Comparison of ENCODE assay signal across 1 cellular context in the genomic region with DNA sequence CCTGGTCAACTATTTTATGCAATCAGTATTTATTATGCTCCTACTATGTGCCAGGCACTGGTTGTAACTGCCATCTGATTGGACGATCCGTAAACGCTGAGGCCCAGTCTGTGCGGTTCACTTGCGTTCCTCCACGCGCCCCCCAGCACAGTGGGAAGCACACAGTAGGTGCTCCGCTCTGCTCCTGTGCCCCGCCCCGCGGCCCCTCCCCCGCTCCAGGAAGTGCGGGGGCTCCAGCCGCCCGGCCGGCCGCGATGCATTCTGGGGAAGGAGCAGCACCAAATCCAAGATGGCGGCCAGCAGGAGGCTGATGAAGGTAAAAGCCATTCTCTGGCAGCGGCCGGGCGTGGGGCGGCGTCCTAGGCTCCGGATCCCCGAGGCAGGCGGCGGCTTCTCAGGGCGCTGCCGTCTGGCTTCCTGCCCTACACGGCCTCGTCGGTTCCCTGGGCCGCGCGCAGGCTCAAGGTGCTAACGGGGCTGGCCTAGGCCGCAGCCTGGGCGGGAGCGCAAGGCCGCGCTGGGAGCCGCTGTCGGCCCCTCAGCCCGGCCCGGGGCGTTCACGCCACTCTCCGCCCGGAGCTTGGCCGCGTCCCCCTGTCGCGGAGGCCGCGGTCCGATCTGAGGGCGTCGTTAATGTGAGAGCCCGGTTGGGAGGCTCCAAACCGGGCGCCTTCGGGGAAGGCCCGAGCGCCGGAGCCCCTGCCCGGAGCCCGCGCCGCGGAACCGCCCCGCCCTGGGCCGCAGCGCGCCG.
A peak's percentile ranks its signal among the peaks of the same experiment; 100 is the strongest.
TF ChIP-seq lines count a peak whose summit lies in the region.

A gene (plus strand): TSS at position 259 of the 751 bp plus-strand sequence. CDS start 31 bp downstream, at position 290.

TF ChIP-seq in HepG2, 621 proteins besides CTCF, POLR2A, EP300 and RAD21 (continued from another document and continues in another):
- TF ChIP-seq, protein P1, sequence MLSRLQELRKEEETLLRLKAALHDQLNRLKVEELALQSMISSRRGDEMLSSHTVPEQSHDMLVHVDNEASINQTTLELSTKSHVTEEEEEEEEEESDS (CRISPR knock-in tag; IDR thresholded peaks at IDR 0.05; ENCODE audit: borderline replicate concordance), result 0 out of 2 replicates have a peak, but pooled peaks have one; percentile 34
- no peak for TF ChIP-seq CAMTA2 (CRISPR knock-in tag; IDR thresholded peaks at IDR 0.05; ENCODE audit: borderline replicate concordance)
- TF ChIP-seq LCORL (IDR thresholded peaks at IDR 0.05), result peak; percentile 90
- no peak for TF ChIP-seq LCORL (CRISPR knock-in tag; IDR thresholded peaks at IDR 0.05)
- TF ChIP-seq ZNF652 (CRISPR knock-in tag; IDR thresholded peaks at IDR 0.05; ENCODE audit: borderline replicate concordance, low read depth), result 0 out of 2 replicates have a peak, but pooled peaks have one; percentile 18
- 0 out of 2 replicates have a peak, but pooled peaks have one; percentile 55 for TF ChIP-seq TSC22D2 (CRISPR knock-in tag; IDR thresholded peaks at IDR 0.05; ENCODE audit: borderline replicate concordance)
- TF ChIP-seq SAP130 (CRISPR knock-in tag; IDR thresholded peaks at IDR 0.05; ENCODE audit: low read depth), result peak; percentile 80
- peak; percentile 81; the same call in 1 of the 2 replicates for TF ChIP-seq ZNF75D (CRISPR knock-in tag; IDR thresholded peaks at IDR 0.05; ENCODE audit: borderline replicate concordance)
- no peak for TF ChIP-seq SIX1 (CRISPR knock-in tag; IDR thresholded peaks at IDR 0.05; ENCODE audit: borderline replicate concordance)
- TF ChIP-seq, protein P2, sequence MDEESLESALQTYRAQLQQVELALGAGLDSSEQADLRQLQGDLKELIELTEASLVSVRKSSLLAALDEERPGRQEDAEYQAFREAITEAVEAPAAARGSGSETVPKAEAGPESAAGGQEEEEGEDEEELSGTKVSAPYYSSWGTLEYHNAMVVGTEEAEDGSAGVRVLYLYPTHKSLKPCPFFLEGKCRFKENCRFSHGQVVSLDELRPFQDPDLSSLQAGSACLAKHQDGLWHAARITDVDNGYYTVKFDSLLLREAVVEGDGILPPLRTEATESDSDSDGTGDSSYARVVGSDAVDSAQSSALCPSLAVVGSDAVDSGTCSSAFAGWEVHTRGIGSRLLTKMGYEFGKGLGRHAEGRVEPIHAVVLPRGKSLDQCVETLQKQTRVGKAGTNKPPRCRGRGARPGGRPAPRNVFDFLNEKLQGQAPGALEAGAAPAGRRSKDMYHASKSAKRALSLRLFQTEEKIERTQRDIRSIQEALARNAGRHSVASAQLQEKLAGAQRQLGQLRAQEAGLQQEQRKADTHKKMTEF (CRISPR knock-in tag; IDR thresholded peaks at IDR 0.05), result peak; percentile 87
- TF ChIP-seq TBL1XR1 (IDR thresholded peaks at IDR 0.05; ENCODE audit: borderline replicate concordance, low read length, partially characterized antibody), result no peak
- TF ChIP-seq, protein P3, sequence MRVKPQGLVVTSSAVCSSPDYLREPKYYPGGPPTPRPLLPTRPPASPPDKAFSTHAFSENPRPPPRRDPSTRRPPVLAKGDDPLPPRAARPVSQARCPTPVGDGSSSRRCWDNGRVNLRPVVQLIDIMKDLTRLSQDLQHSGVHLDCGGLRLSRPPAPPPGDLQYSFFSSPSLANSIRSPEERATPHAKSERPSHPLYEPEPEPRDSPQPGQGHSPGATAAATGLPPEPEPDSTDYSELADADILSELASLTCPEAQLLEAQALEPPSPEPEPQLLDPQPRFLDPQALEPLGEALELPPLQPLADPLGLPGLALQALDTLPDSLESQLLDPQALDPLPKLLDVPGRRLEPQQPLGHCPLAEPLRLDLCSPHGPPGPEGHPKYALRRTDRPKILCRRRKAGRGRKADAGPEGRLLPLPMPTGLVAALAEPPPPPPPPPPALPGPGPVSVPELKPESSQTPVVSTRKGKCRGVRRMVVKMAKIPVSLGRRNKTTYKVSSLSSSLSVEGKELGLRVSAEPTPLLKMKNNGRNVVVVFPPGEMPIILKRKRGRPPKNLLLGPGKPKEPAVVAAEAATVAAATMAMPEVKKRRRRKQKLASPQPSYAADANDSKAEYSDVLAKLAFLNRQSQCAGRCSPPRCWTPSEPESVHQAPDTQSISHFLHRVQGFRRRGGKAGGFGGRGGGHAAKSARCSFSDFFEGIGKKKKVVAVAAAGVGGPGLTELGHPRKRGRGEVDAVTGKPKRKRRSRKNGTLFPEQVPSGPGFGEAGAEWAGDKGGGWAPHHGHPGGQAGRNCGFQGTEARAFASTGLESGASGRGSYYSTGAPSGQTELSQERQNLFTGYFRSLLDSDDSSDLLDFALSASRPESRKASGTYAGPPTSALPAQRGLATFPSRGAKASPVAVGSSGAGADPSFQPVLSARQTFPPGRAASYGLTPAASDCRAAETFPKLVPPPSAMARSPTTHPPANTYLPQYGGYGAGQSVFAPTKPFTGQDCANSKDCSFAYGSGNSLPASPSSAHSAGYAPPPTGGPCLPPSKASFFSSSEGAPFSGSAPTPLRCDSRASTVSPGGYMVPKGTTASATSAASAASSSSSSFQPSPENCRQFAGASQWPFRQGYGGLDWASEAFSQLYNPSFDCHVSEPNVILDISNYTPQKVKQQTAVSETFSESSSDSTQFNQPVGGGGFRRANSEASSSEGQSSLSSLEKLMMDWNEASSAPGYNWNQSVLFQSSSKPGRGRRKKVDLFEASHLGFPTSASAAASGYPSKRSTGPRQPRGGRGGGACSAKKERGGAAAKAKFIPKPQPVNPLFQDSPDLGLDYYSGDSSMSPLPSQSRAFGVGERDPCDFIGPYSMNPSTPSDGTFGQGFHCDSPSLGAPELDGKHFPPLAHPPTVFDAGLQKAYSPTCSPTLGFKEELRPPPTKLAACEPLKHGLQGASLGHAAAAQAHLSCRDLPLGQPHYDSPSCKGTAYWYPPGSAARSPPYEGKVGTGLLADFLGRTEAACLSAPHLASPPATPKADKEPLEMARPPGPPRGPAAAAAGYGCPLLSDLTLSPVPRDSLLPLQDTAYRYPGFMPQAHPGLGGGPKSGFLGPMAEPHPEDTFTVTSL (CRISPR knock-in tag; IDR thresholded peaks at IDR 0.05; ENCODE audit: borderline replicate concordance), result no peak
- TF ChIP-seq ZFY (CRISPR knock-in tag; IDR thresholded peaks at IDR 0.05), result peak; percentile 100
- TF ChIP-seq, protein P4, sequence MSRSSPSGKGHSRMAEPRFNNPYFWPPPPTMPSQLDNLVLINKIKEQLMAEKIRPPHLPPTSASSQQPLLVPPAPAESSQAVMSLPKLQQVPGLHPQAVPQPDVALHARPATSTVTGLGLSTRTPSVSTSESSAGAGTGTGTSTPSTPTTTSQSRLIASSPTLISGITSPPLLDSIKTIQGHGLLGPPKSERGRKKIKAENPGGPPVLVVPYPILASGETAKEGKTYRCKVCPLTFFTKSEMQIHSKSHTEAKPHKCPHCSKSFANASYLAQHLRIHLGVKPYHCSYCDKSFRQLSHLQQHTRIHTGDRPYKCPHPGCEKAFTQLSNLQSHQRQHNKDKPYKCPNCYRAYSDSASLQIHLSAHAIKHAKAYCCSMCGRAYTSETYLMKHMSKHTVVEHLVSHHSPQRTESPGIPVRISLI (CRISPR knock-in tag; IDR thresholded peaks at IDR 0.05; ENCODE audit: borderline replicate concordance), result peak; percentile 51; the same call in 1 of the 2 replicates
- peak; percentile 72 for TF ChIP-seq KMT2A (CRISPR knock-in tag; IDR thresholded peaks at IDR 0.05)
- TF ChIP-seq, protein P5, sequence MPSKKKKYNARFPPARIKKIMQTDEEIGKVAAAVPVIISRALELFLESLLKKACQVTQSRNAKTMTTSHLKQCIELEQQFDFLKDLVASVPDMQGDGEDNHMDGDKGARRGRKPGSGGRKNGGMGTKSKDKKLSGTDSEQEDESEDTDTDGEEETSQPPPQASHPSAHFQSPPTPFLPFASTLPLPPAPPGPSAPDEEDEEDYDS (CRISPR knock-in tag; IDR thresholded peaks at IDR 0.05), result peak; percentile 71
- no peak; the same call in 1 of the 2 replicates for TF ChIP-seq SMAD3 (CRISPR knock-in tag; IDR thresholded peaks at IDR 0.05)
- TF ChIP-seq, protein P6, sequence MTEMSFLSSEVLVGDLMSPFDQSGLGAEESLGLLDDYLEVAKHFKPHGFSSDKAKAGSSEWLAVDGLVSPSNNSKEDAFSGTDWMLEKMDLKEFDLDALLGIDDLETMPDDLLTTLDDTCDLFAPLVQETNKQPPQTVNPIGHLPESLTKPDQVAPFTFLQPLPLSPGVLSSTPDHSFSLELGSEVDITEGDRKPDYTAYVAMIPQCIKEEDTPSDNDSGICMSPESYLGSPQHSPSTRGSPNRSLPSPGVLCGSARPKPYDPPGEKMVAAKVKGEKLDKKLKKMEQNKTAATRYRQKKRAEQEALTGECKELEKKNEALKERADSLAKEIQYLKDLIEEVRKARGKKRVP (CRISPR knock-in tag; IDR thresholded peaks at IDR 0.05), result no peak
- peak; percentile 83 for TF ChIP-seq KDM5A (IDR thresholded peaks at IDR 0.05; ENCODE audit: borderline replicate concordance, low read length)
- TF ChIP-seq ATM (IDR thresholded peaks at IDR 0.05; ENCODE audit: borderline replicate concordance), result no peak
- TF ChIP-seq, protein P7, sequence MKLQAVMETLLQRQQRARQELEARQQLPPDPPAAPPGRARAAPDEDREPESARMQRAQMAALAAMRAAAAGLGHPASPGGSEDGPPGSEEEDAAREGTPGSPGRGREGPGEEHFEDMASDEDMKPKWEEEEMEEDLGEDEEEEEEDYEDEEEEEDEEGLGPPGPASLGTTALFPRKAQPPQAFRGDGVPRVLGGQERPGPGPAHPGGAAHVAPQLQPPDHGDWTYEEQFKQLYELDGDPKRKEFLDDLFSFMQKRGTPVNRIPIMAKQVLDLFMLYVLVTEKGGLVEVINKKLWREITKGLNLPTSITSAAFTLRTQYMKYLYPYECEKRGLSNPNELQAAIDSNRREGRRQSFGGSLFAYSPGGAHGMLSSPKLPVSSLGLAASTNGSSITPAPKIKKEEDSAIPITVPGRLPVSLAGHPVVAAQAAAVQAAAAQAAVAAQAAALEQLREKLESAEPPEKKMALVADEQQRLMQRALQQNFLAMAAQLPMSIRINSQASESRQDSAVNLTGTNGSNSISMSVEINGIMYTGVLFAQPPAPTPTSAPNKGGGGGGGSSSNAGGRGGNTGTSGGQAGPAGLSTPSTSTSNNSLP (IDR thresholded peaks at IDR 0.05; ENCODE audit: low read depth, low read length), result no peak
- TF ChIP-seq, protein P8, sequence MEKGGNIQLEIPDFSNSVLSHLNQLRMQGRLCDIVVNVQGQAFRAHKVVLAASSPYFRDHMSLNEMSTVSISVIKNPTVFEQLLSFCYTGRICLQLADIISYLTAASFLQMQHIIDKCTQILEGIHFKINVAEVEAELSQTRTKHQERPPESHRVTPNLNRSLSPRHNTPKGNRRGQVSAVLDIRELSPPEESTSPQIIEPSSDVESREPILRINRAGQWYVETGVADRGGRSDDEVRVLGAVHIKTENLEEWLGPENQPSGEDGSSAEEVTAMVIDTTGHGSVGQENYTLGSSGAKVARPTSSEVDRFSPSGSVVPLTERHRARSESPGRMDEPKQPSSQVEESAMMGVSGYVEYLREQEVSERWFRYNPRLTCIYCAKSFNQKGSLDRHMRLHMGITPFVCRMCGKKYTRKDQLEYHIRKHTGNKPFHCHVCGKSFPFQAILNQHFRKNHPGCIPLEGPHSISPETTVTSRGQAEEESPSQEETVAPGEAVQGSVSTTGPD (CRISPR knock-in tag; IDR thresholded peaks at IDR 0.05), result peak; percentile 54; the same call in 1 of the 2 replicates
- TF ChIP-seq FOXC1 (CRISPR knock-in tag; IDR thresholded peaks at IDR 0.05; ENCODE audit: borderline replicate concordance), result no peak
- TF ChIP-seq, protein P9, sequence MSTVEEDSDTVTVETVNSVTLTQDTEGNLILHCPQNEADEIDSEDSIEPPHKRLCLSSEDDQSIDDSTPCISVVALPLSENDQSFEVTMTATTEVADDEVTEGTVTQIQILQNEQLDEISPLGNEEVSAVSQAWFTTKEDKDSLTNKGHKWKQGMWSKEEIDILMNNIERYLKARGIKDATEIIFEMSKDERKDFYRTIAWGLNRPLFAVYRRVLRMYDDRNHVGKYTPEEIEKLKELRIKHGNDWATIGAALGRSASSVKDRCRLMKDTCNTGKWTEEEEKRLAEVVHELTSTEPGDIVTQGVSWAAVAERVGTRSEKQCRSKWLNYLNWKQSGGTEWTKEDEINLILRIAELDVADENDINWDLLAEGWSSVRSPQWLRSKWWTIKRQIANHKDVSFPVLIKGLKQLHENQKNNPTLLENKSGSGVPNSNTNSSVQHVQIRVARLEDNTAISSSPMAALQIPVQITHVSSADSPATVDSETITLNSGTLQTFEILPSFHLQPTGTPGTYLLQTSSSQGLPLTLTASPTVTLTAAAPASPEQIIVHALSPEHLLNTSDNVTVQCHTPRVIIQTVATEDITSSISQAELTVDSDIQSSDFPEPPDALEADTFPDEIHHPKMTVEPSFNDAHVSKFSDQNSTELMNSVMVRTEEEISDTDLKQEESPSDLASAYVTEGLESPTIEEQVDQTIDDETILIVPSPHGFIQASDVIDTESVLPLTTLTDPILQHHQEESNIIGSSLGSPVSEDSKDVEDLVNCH (CRISPR knock-in tag; IDR thresholded peaks at IDR 0.05), result no peak
- 0 out of 2 replicates have a peak, but pooled peaks have one; percentile 25 for TF ChIP-seq ZNF20 (CRISPR knock-in tag; IDR thresholded peaks at IDR 0.05)
- peak; percentile 57 for TF ChIP-seq HNRNPK (IDR thresholded peaks at IDR 0.05; ENCODE audit: low read depth, low read length, poor library complexity, severe bottlenecking)
- peak; percentile 56 for TF ChIP-seq PTBP1 (IDR thresholded peaks at IDR 0.05; ENCODE audit: low read depth, low read length, poor library complexity, severe bottlenecking)
- peak; percentile 77 for TF ChIP-seq REPIN1 (CRISPR knock-in tag; IDR thresholded peaks at IDR 0.05; ENCODE audit: borderline replicate concordance, low read depth)
- 0 out of 2 replicates have a peak, but pooled peaks have one; percentile 69 for TF ChIP-seq ZNF616 (CRISPR knock-in tag; IDR thresholded peaks at IDR 0.05; ENCODE audit: low read depth)
- no peak for TF ChIP-seq BRCA1 (CRISPR knock-in tag; IDR thresholded peaks at IDR 0.05)
- peak; percentile 49 for TF ChIP-seq NR2C2 (CRISPR knock-in tag; IDR thresholded peaks at IDR 0.05; ENCODE audit: borderline replicate concordance)
- TF ChIP-seq, protein P10, sequence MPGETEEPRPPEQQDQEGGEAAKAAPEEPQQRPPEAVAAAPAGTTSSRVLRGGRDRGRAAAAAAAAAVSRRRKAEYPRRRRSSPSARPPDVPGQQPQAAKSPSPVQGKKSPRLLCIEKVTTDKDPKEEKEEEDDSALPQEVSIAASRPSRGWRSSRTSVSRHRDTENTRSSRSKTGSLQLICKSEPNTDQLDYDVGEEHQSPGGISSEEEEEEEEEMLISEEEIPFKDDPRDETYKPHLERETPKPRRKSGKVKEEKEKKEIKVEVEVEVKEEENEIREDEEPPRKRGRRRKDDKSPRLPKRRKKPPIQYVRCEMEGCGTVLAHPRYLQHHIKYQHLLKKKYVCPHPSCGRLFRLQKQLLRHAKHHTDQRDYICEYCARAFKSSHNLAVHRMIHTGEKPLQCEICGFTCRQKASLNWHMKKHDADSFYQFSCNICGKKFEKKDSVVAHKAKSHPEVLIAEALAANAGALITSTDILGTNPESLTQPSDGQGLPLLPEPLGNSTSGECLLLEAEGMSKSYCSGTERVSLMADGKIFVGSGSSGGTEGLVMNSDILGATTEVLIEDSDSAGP (CRISPR knock-in tag; IDR thresholded peaks at IDR 0.05; ENCODE audit: borderline replicate concordance), result peak; percentile 72; the same call in 1 of the 2 replicates
- no peak for TF ChIP-seq TOPORS (CRISPR knock-in tag; IDR thresholded peaks at IDR 0.05)
- no peak for TF ChIP-seq HDAC6 (IDR thresholded peaks at IDR 0.05; ENCODE audit: low read depth, low read length)
- TF ChIP-seq, protein P11, sequence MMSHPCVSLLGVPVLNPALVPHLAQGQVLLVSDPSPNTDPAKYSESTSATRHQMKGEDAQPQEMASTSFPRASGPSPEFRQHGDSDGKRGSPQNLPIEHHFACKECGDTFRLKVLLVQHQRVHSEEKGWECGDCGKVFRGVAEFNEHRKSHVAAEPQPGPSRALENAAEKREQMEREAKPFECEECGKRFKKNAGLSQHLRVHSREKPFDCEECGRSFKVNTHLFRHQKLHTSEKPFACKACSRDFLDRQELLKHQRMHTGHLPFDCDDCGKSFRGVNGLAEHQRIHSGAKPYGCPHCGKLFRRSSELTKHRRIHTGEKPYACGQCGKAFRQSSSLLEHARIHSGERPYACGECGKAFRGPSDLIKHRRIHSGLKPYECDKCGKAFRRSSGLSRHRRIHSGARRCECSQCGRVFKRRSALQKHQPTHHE (CRISPR knock-in tag; IDR thresholded peaks at IDR 0.05; ENCODE audit: borderline replicate concordance), result peak; percentile 69; the same call in 1 of the 2 replicates
